Comparison of ENCODE assay signal across 1 cellular context in genomic region chr13:101218484-101218883, GRCh38.
TF ChIP-seq lines count a peak whose summit lies in the region.

No MANE protein-coding gene starts in this region.

TF ChIP-seq in IMR-90, 13 proteins besides CTCF, POLR2A, EP300 and RAD21 (continued from another document):
- TF ChIP-seq, protein P1, sequence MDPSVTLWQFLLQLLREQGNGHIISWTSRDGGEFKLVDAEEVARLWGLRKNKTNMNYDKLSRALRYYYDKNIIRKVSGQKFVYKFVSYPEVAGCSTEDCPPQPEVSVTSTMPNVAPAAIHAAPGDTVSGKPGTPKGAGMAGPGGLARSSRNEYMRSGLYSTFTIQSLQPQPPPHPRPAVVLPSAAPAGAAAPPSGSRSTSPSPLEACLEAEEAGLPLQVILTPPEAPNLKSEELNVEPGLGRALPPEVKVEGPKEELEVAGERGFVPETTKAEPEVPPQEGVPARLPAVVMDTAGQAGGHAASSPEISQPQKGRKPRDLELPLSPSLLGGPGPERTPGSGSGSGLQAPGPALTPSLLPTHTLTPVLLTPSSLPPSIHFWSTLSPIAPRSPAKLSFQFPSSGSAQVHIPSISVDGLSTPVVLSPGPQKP (IDR thresholded peaks at IDR 0.05; ENCODE audit: borderline replicate concordance, low read depth, low read length), result no peak
- no peak for TF ChIP-seq CEBPB (IDR thresholded peaks at IDR 0.05; ENCODE audit: low read depth, low read length)
- TF ChIP-seq BHLHE40 (IDR thresholded peaks at IDR 0.05; ENCODE audit: low read depth, low read length), result no peak
- no peak for TF ChIP-seq FOS (IDR thresholded peaks at IDR 0.05; ENCODE audit: low read depth, low read length)
- TF ChIP-seq MAZ (IDR thresholded peaks at IDR 0.05; ENCODE audit: borderline replicate concordance, low read depth, low read length), result no peak
- no peak for TF ChIP-seq MXI1 (IDR thresholded peaks at IDR 0.05; ENCODE audit: borderline replicate concordance, low read depth, low read length)
- TF ChIP-seq CHD1 (IDR thresholded peaks at IDR 0.05; ENCODE audit: low read depth, low read length), result no peak
- no peak for TF ChIP-seq NFE2L2 (IDR thresholded peaks at IDR 0.05; ENCODE audit: low read depth, low read length)
- no peak for TF ChIP-seq RCOR1 (IDR thresholded peaks at IDR 0.05; ENCODE audit: insufficient replicate concordance, low read length)
- TF ChIP-seq SMC3 (IDR thresholded peaks at IDR 0.05; ENCODE audit: low read depth, low read length), result no peak
- no peak for TF ChIP-seq RFX5 (IDR thresholded peaks at IDR 0.05; ENCODE audit: low read depth, low read length)
